ENCODE assay signal across 1 cellular context in genomic region chr17:1201132-1201702, GRCh38.
TF ChIP-seq lines count a peak whose summit lies in the region.

No MANE protein-coding gene starts in this region.

TF ChIP-seq in HEK293T, 16 proteins besides CTCF, POLR2A, EP300 and RAD21 (continued from another document):
- no peak for TF ChIP-seq SP1 (IDR thresholded peaks at IDR 0.05)
